In the genomic region with DNA sequence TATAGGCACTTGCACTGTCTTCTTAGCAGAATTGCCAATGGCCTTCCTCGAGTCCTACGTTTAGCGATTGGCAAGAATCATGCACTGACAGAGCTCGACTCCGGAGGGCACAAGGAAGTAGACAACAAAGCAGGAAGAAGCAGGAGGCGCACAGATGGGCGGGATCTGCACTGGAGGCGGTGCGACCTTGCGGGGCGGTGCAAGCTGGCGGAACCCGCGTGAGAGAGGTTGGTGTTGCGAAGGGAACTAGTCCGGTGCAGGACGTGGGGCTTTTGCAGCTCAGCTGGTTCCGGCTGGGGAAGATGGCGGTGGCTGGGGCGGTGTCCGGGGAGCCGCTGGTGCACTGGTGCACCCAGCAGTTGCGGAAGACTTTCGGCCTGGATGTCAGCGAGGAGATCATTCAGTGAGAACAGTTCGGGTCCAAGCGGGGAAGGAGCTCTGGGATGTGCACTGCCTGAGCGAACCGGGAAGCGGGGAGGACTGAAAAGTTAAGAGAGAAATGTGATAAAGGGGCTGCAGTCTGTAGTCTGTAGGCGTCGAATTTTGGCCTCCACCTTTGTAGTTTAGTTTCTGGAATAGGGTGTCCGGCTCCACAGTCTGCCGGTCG, we compare ENCODE assay signal across 1 cellular context.
TF ChIP-seq lines count a peak whose summit lies in the region.

A gene (plus strand): TSS at position 275 of the 607 bp plus-strand sequence. CDS start 28 bp downstream, at position 303.

TF ChIP-seq in K562, 482 proteins besides CTCF, POLR2A, EP300 and RAD21 (continued from another document and continues in another):
- TF ChIP-seq, protein P1, sequence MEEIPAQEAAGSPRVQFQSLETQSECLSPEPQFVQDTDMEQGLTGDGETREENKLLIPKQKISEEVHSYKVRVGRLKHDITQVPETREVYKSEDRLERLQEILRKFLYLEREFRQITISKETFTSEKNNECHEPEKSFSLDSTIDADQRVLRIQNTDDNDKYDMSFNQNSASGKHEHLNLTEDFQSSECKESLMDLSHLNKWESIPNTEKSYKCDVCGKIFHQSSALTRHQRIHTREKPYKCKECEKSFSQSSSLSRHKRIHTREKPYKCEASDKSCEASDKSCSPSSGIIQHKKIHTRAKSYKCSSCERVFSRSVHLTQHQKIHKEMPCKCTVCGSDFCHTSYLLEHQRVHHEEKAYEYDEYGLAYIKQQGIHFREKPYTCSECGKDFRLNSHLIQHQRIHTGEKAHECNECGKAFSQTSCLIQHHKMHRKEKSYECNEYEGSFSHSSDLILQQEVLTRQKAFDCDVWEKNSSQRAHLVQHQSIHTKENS (CRISPR knock-in tag; IDR thresholded peaks at IDR 0.05), result no peak
- no peak for TF ChIP-seq CHD2 (IDR thresholded peaks at IDR 0.05; ENCODE audit: low read depth, low read length)
- no peak for TF ChIP-seq ZNF23 (CRISPR knock-in tag; IDR thresholded peaks at IDR 0.05)
- no peak for TF ChIP-seq IRF2 (CRISPR knock-in tag; IDR thresholded peaks at IDR 0.05)
- TF ChIP-seq FOXJ3 (CRISPR knock-in tag; IDR thresholded peaks at IDR 0.05), result no peak
- TF ChIP-seq BMI1 (IDR thresholded peaks at IDR 0.05; ENCODE audit: low read length), result no peak; the same call in 1 of the 2 replicates
- TF ChIP-seq, protein P2, sequence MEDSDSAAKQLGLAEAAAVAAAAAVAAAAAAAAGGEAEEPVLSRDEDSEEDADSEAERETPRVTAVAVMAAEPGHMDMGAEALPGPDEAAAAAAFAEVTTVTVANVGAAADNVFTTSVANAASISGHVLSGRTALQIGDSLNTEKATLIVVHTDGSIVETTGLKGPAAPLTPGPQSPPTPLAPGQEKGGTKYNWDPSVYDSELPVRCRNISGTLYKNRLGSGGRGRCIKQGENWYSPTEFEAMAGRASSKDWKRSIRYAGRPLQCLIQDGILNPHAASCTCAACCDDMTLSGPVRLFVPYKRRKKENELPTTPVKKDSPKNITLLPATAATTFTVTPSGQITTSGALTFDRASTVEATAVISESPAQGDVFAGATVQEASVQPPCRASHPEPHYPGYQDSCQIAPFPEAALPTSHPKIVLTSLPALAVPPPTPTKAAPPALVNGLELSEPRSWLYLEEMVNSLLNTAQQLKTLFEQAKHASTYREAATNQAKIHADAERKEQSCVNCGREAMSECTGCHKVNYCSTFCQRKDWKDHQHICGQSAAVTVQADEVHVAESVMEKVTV (CRISPR knock-in tag; IDR thresholded peaks at IDR 0.05), result no peak
- peak; percentile 54 for TF ChIP-seq BCOR (IDR thresholded peaks at IDR 0.05)
- TF ChIP-seq, protein P3, sequence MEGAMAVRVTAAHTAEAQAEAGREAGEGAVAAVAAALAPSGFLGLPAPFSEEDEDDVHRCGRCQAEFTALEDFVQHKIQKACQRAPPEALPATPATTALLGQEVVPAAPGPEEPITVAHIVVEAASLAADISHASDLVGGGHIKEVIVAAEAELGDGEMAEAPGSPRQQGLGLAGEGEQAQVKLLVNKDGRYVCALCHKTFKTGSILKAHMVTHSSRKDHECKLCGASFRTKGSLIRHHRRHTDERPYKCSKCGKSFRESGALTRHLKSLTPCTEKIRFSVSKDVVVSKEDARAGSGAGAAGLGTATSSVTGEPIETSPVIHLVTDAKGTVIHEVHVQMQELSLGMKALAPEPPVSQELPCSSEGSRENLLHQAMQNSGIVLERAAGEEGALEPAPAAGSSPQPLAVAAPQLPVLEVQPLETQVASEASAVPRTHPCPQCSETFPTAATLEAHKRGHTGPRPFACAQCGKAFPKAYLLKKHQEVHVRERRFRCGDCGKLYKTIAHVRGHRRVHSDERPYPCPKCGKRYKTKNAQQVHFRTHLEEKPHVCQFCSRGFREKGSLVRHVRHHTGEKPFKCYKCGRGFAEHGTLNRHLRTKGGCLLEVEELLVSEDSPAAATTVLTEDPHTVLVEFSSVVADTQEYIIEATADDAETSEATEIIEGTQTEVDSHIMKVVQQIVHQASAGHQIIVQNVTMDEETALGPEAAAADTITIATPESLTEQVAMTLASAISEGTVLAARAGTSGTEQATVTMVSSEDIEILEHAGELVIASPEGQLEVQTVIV (CRISPR knock-in tag; IDR thresholded peaks at IDR 0.05; ENCODE audit: borderline replicate concordance), result no peak
- peak; percentile 55; the same call in 1 of the 2 replicates for TF ChIP-seq FOSL1 (tag; conservative IDR thresholded peaks at IDR 0.05)
- TF ChIP-seq, protein P4, sequence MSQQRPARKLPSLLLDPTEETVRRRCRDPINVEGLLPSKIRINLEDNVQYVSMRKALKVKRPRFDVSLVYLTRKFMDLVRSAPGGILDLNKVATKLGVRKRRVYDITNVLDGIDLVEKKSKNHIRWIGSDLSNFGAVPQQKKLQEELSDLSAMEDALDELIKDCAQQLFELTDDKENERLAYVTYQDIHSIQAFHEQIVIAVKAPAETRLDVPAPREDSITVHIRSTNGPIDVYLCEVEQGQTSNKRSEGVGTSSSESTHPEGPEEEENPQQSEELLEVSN (IDR thresholded peaks at IDR 0.05; ENCODE audit: borderline replicate concordance in 1 of 2, extremely low read depth in 1 of 2, insufficient read depth in 1 of 2, insufficient read length in 1 of 2, low read depth in 1 of 2, low read length in 1 of 2, poor library complexity in 1 of 2, severe bottlenecking in 1 of 2), result peak; percentile 81
- peak; percentile 86 for TF ChIP-seq ZNF12 (CRISPR knock-in tag; IDR thresholded peaks at IDR 0.05)
- TF ChIP-seq ZNF282 (CRISPR knock-in tag; IDR thresholded peaks at IDR 0.05), result no peak; the same call in 1 of the 2 replicates
- TF ChIP-seq CHD4 (IDR thresholded peaks at IDR 0.05; ENCODE audit: insufficient read depth, insufficient replicate concordance, low read depth, low read length, poor library complexity, severe bottlenecking), result no peak
- peak; percentile 100 for TF ChIP-seq NCOA1 (IDR thresholded peaks at IDR 0.05; ENCODE audit: low read depth)
- no peak for TF ChIP-seq YBX1 (IDR thresholded peaks at IDR 0.05)
- peak; percentile 95 for TF ChIP-seq HCFC1 (IDR thresholded peaks at IDR 0.05; ENCODE audit: low read depth, low read length)
- 0 out of 2 replicates have a peak, but pooled peaks have one; percentile 5 for TF ChIP-seq ZNF324 (CRISPR knock-in tag; IDR thresholded peaks at IDR 0.05)
- peak; percentile 26; the same call in 1 of the 2 replicates for TF ChIP-seq KDM2B (CRISPR knock-in tag; IDR thresholded peaks at IDR 0.05)
- TF ChIP-seq, protein P5, sequence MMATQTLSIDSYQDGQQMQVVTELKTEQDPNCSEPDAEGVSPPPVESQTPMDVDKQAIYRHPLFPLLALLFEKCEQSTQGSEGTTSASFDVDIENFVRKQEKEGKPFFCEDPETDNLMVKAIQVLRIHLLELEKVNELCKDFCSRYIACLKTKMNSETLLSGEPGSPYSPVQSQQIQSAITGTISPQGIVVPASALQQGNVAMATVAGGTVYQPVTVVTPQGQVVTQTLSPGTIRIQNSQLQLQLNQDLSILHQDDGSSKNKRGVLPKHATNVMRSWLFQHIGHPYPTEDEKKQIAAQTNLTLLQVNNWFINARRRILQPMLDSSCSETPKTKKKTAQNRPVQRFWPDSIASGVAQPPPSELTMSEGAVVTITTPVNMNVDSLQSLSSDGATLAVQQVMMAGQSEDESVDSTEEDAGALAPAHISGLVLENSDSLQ (IDR thresholded peaks at IDR 0.05), result peak; percentile 74
- TF ChIP-seq FUS (optimal IDR thresholded peaks at IDR 0.05; ENCODE audit: low read depth, low read length), result no peak
- TF ChIP-seq LARP7 (IDR thresholded peaks at IDR 0.05), result peak; percentile 94
- TF ChIP-seq KLF16 (IDR thresholded peaks at IDR 0.05), result no peak
- TF ChIP-seq FOXK1 (CRISPR knock-in tag; IDR thresholded peaks at IDR 0.05; ENCODE audit: borderline replicate concordance), result peak; percentile 97
- TF ChIP-seq CBX2 (IDR thresholded peaks at IDR 0.05; ENCODE audit: insufficient read depth, low read length, poor library complexity, severe bottlenecking), result no peak
- no peak for TF ChIP-seq SRSF3 (IDR thresholded peaks at IDR 0.05; ENCODE audit: insufficient read depth, low read length)
- TF ChIP-seq, protein P6, sequence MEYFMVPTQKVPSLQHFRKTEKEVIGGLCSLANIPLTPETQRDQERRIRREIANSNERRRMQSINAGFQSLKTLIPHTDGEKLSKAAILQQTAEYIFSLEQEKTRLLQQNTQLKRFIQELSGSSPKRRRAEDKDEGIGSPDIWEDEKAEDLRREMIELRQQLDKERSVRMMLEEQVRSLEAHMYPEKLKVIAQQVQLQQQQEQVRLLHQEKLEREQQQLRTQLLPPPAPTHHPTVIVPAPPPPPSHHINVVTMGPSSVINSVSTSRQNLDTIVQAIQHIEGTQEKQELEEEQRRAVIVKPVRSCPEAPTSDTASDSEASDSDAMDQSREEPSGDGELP (CRISPR knock-in tag; IDR thresholded peaks at IDR 0.05; ENCODE audit: borderline replicate concordance), result peak; percentile 100
- no peak for TF ChIP-seq ZNF347 (CRISPR knock-in tag; IDR thresholded peaks at IDR 0.05; ENCODE audit: low read depth)
- TF ChIP-seq PRPF4 (IDR thresholded peaks at IDR 0.05; ENCODE audit: insufficient read depth, low read depth, low read length, poor library complexity, severe bottlenecking), result no peak
- peak; percentile 93 for TF ChIP-seq ETV5 (CRISPR knock-in tag; IDR thresholded peaks at IDR 0.05; ENCODE audit: low read depth)
- TF ChIP-seq SMARCC2 (IDR thresholded peaks at IDR 0.05; ENCODE audit: low read depth), result no peak
- peak; percentile 78; the same call in 1 of the 2 replicates for TF ChIP-seq PML (IDR thresholded peaks at IDR 0.05; ENCODE audit: low read length)
- TF ChIP-seq ZNF274 (IDR thresholded peaks at IDR 0.05; ENCODE audit: borderline replicate concordance, low read depth, low read length), result no peak
- peak; percentile 99 for TF ChIP-seq SP1 (CRISPR knock-in tag; IDR thresholded peaks at IDR 0.05)
- TF ChIP-seq ZNF707 (CRISPR knock-in tag; conservative IDR thresholded peaks at IDR 0.05), result 0 out of 2 replicates have a peak, but pooled peaks have one; percentile 49
- peak; percentile 65 for TF ChIP-seq ASH1L (IDR thresholded peaks at IDR 0.05; ENCODE audit: borderline replicate concordance, low read depth, partially characterized antibody)
- TF ChIP-seq IFI16 (CRISPR knock-in tag; IDR thresholded peaks at IDR 0.05), result peak; percentile 22; the same call in 1 of the 2 replicates
- TF ChIP-seq SP2 (IDR thresholded peaks at IDR 0.05; ENCODE audit: extremely low read depth, low read depth, low read length, poor library complexity, severe bottlenecking), result no peak
- TF ChIP-seq DDX20 (tag; IDR thresholded peaks at IDR 0.05; ENCODE audit: low read depth), result no peak
- TF ChIP-seq U2AF2 (optimal IDR thresholded peaks at IDR 0.05; ENCODE audit: low read depth, low read length), result no peak
- TF ChIP-seq HMG20B (CRISPR knock-in tag; IDR thresholded peaks at IDR 0.05), result no peak
- TF ChIP-seq, protein P7, sequence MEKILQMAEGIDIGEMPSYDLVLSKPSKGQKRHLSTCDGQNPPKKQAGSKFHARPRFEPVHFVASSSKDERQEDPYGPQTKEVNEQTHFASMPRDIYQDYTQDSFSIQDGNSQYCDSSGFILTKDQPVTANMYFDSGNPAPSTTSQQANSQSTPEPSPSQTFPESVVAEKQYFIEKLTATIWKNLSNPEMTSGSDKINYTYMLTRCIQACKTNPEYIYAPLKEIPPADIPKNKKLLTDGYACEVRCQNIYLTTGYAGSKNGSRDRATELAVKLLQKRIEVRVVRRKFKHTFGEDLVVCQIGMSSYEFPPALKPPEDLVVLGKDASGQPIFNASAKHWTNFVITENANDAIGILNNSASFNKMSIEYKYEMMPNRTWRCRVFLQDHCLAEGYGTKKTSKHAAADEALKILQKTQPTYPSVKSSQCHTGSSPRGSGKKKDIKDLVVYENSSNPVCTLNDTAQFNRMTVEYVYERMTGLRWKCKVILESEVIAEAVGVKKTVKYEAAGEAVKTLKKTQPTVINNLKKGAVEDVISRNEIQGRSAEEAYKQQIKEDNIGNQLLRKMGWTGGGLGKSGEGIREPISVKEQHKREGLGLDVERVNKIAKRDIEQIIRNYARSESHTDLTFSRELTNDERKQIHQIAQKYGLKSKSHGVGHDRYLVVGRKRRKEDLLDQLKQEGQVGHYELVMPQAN (IDR thresholded peaks at IDR 0.05; ENCODE audit: borderline replicate concordance), result peak; percentile 97
- no peak for TF ChIP-seq ZNF124 (CRISPR knock-in tag; IDR thresholded peaks at IDR 0.05)
- TF ChIP-seq PRMT5 (CRISPR knock-in tag; IDR thresholded peaks at IDR 0.05), result no peak
- TF ChIP-seq MYNN (IDR thresholded peaks at IDR 0.05), result peak; percentile 90
- TF ChIP-seq MYNN (CRISPR knock-in tag; IDR thresholded peaks at IDR 0.05), result no peak
- peak; percentile 84; the same call in 1 of the 2 replicates for TF ChIP-seq EHMT2 (IDR thresholded peaks at IDR 0.05)
- TF ChIP-seq TFAM (CRISPR knock-in tag; conservative IDR thresholded peaks at IDR 0.05), result no peak
- TF ChIP-seq RUNX1 (IDR thresholded peaks at IDR 0.05; ENCODE audit: low read depth), result no peak
- TF ChIP-seq, protein P8, sequence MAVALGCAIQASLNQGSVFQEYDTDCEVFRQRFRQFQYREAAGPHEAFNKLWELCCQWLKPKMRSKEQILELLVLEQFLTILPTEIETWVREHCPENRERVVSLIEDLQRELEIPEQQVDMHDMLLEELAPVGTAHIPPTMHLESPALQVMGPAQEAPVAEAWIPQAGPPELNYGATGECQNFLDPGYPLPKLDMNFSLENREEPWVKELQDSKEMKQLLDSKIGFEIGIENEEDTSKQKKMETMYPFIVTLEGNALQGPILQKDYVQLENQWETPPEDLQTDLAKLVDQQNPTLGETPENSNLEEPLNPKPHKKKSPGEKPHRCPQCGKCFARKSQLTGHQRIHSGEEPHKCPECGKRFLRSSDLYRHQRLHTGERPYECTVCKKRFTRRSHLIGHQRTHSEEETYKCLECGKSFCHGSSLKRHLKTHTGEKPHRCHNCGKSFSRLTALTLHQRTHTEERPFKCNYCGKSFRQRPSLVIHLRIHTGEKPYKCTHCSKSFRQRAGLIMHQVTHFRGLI (CRISPR knock-in tag; IDR thresholded peaks at IDR 0.05), result no peak
- TF ChIP-seq BRD4 (IDR thresholded peaks at IDR 0.05), result no peak
- TF ChIP-seq ZNF778 (CRISPR knock-in tag; IDR thresholded peaks at IDR 0.05), result no peak
- peak; percentile 86 for TF ChIP-seq POLR2B (IDR thresholded peaks at IDR 0.05; ENCODE audit: low read depth, partially characterized antibody)
- peak; percentile 99 for TF ChIP-seq CBX1 (IDR thresholded peaks at IDR 0.05; ENCODE audit: low read depth)
- TF ChIP-seq, protein P9, sequence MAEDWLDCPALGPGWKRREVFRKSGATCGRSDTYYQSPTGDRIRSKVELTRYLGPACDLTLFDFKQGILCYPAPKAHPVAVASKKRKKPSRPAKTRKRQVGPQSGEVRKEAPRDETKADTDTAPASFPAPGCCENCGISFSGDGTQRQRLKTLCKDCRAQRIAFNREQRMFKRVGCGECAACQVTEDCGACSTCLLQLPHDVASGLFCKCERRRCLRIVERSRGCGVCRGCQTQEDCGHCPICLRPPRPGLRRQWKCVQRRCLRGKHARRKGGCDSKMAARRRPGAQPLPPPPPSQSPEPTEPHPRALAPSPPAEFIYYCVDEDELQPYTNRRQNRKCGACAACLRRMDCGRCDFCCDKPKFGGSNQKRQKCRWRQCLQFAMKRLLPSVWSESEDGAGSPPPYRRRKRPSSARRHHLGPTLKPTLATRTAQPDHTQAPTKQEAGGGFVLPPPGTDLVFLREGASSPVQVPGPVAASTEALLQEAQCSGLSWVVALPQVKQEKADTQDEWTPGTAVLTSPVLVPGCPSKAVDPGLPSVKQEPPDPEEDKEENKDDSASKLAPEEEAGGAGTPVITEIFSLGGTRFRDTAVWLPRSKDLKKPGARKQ (CRISPR knock-in tag; IDR thresholded peaks at IDR 0.05), result no peak
- TF ChIP-seq, protein P10, sequence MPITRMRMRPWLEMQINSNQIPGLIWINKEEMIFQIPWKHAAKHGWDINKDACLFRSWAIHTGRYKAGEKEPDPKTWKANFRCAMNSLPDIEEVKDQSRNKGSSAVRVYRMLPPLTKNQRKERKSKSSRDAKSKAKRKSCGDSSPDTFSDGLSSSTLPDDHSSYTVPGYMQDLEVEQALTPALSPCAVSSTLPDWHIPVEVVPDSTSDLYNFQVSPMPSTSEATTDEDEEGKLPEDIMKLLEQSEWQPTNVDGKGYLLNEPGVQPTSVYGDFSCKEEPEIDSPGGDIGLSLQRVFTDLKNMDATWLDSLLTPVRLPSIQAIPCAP (CRISPR knock-in tag; IDR thresholded peaks at IDR 0.05; ENCODE audit: borderline replicate concordance), result no peak; the same call in 1 of the 2 replicates
